In genomic region chr15:31459011-31459748, GRCh38 we compare ENCODE assay signal across 8 cellular contexts.
DNase-seq lines count a peak whose midpoint lies in the region; ATAC-seq and TF ChIP-seq lines count a peak whose summit lies in the region.

No MANE protein-coding gene starts in this region.

- TF ChIP-seq CTCF in RWPE1 (conservative IDR thresholded peaks at IDR 0.05; ENCODE audit: low read depth) (no peak), testis (IDR thresholded peaks at IDR 0.05) (no peak)

- CTCF ChIA-PET in RWPE1 (lab: Yijun Ruan, JAX) = interaction anchor here (0.9 to 1.3 kb wide), 2 partner anchors 30 to 31 kb away, joined by 3 read pairs; no protein-coding TSS in a partner anchor

- DNase-seq in RWPE1 (ENCODE audit: low spot score) (no peak), glomerular visceral epithelial cell (ENCODE audit: extremely low spot score) (peak; percentile 25), erythroblast (lab: John Stamatoyannopoulos, UW) (no peak), Right ventricle myocardium superior (no peak), kidney tubule cell (ENCODE audit: low spot score) (no peak), testis (no peak)

- peak; percentile 98 for ATAC-seq in GM18511 (IDR thresholded peaks at IDR 0.05; ENCODE audit: unreplicated experiment)
- peak; percentile 93 for ATAC-seq in HG02588 (IDR thresholded peaks at IDR 0.05; ENCODE audit: unreplicated experiment)
- ATAC-seq in Right ventricle myocardium superior (ENCODE audit: poor library complexity) = no peak

- H3K4me1 ChIP-seq in testis = no peaks in the 10 kb centered on the region

- POLR2A ChIA-PET in RWPE1 (lab: Yijun Ruan, JAX; ENCODE audit: low non-redundant PET) = no interaction called here

- no peaks in the 10 kb centered on the region for H3K27me3 ChIP-seq in testis

- H3K27ac ChIP-seq in RWPE1 (peak overlapping the region; percentile 89), testis (no peak overlapping the region)

- intact Hi-C loops in Right ventricle myocardium superior (cut with DNase I) (no loop called here), testis (cut with DNase I; ENCODE audit: low total_unique reads) (no loop called here)

- no peak overlapping the region for H3K4me3 ChIP-seq in testis

- WGBS in testis, 2 donors = 68 to 81% methylated on average over 6 of the region's 6 CpGs

- no peaks in the 10 kb centered on the region for H3K9me3 ChIP-seq in testis

- no peaks in the 10 kb centered on the region for H3K36me3 ChIP-seq in testis (ENCODE audit: low read depth, missing control alignments)

- TF ChIP-seq POLR2A in erythroblast (IDR thresholded peaks at IDR 0.05; ENCODE audit: low read length) = no peak
- TF ChIP-seq POLR2A in testis (IDR thresholded peaks at IDR 0.05) = no peak
